ENCODE assay signal across 19 cellular contexts in genomic region chr7:91151916-91152315, GRCh38.
DNase-seq lines count a peak whose midpoint lies in the region; ATAC-seq and TF ChIP-seq lines count a peak whose summit lies in the region.
"Had no signal": no experiment of that assay in that cellular context is flagged by ENCODE, and none has a peak within 500 bp of the region (broad histone marks: within the 10 kb centered on the region; RNA-seq: fewer than 3 reads in every experiment).

No MANE protein-coding gene starts in this region.

- WGBS in aorta, 2 donors: 93 to 95% methylated on average over 4 of the region's 4 CpGs

- no peaks in the 10 kb centered on the region for H3K4me1 ChIP-seq in aorta (ENCODE audit: control insufficient read depth in 1 of 2, insufficient read depth in 2 of 2, low read length in 2 of 2)
- H3K4me1 ChIP-seq: SJSA1 had no signal

- TF ChIP-seq CTCF in fibroblast of mammary gland (conservative IDR thresholded peaks at IDR 0.05; ENCODE audit: control insufficient read depth, insufficient read depth, low read depth, low read length): no peak

- ATAC-seq in aorta (ENCODE audit: low FRiP score) (no peak), GM18502 (IDR thresholded peaks at IDR 0.05; ENCODE audit: poor library complexity, unreplicated experiment) (no peak)
- ATAC-seq: Right ventricle myocardium inferior had no signal

- H3K36me3 ChIP-seq in aorta (ENCODE audit: control insufficient read depth in 1 of 2, insufficient read depth in 2 of 2, low read length in 1 of 2): no peaks in the 10 kb centered on the region
- H3K36me3 ChIP-seq: SJSA1 had no signal

- H3K27me3 ChIP-seq in aorta (ENCODE audit: control insufficient read depth in 1 of 2, insufficient read depth in 2 of 2, low read length in 1 of 2): no peaks in the 10 kb centered on the region
- H3K27me3 ChIP-seq: SJSA1 had no signal

- H3K4me3 ChIP-seq in fibroblast of mammary gland (ENCODE audit: control insufficient read depth, low read depth, low read length) (no peak overlapping the region), aorta (ENCODE audit: low read length in 2 of 2) (no peak overlapping the region)
- H3K4me3 ChIP-seq: SJSA1 had no signal

- peak; percentile 13 for DNase-seq in NOMO-1 treated with DMSO at 0.1 percent for 48 hours (lab: John Stamatoyannopoulos, UW; ENCODE audit: unreplicated experiment)
- DNase-seq in NOMO-1 (lab: John Stamatoyannopoulos, UW; ENCODE audit: unreplicated experiment in 2 of 2): no peak
- peak; percentile 76 for DNase-seq in MV-4-11 (lab: John Stamatoyannopoulos, UW)
- peak; percentile 7 for DNase-seq in fibroblast of mammary gland (ENCODE audit: low read depth)
- peak; percentile 71 for DNase-seq in stromal cell of bone marrow (ENCODE audit: low read depth)
- no peak for DNase-seq in aorta
- DNase-seq in stimulated activated naive CD4-positive, alpha-beta T cell treated with Interleukin-2 at 50 U/mL for 16 hours (lab: John Stamatoyannopoulos, UW): no peak
- DNase-seq: EL, GF-D8, NCI-H1092 treated with DMSO at 0.1 percent for 48 hours, NCI-H1436 treated with DMSO at 0.1 percent for 48 hours, NCI-H1930, NCI-H345, NCI-H524, NCI-H774, OCI-M1 had no signal

- intact Hi-C loops in aorta (cut with DNase I): no loop called here

- H3K27ac ChIP-seq in aorta (ENCODE audit: low read depth in 1 of 2, low read length in 2 of 2): no peak overlapping the region
- H3K27ac ChIP-seq: SJSA1 had no signal

- no peaks in the 10 kb centered on the region for H3K9me3 ChIP-seq in aorta (ENCODE audit: control insufficient read depth, low read length)
- H3K9me3 ChIP-seq: SJSA1 had no signal

Comparison
In these comparisons a context has a peak if more than half of its experiments do, and no peak if none do; other contexts are left out.
1. DNase-seq: peak in NOMO-1 treated with DMSO at 0.1 percent for 48 hours (single experiment), MV-4-11 (single experiment), fibroblast of mammary gland (single experiment) and stromal cell of bone marrow (single experiment); none in NOMO-1 (0 of 2), aorta (0 of 2) and stimulated activated naive CD4-positive, alpha-beta T cell treated with Interleukin-2 at 50 U/mL for 16 hours (single experiment).